Comparison of ENCODE assay signal across 2 cellular contexts in genomic region chr17:45225964-45226530, GRCh38.
TF ChIP-seq lines count a peak whose summit lies in the region.

No MANE protein-coding gene starts in this region.

TF ChIP-seq in SK-N-SH, 30 proteins besides CTCF, POLR2A, EP300 and RAD21 (continued from another document):
- TF ChIP-seq MEF2A (IDR thresholded peaks at IDR 0.05; ENCODE audit: borderline replicate concordance, low read depth) (no peak), FOXM1 (IDR thresholded peaks at IDR 0.05; ENCODE audit: low read depth) (no peak), NRF1 (IDR thresholded peaks at IDR 0.05; ENCODE audit: low read depth, low read length) (no peak), REST (IDR thresholded peaks at IDR 0.05; ENCODE audit: low read depth, low read length) (no peak), TEAD4 (IDR thresholded peaks at IDR 0.05; ENCODE audit: borderline replicate concordance, insufficient read depth) (no peak)

TF ChIP-seq in SK-N-SH treated with all-trans-retinoic acid at 6 μM for 48 hours, 23 proteins besides CTCF, POLR2A, EP300 and RAD21 (continued from another document):
- TF ChIP-seq CREB5 (CRISPR knock-in tag; IDR thresholded peaks at IDR 0.05; ENCODE audit: low read depth): no peak
- TF ChIP-seq ZC3H10 (CRISPR knock-in tag; IDR thresholded peaks at IDR 0.05): no peak
- TF ChIP-seq CSDC2 (CRISPR knock-in tag; IDR thresholded peaks at IDR 0.05): no peak
- TF ChIP-seq BACH2 (CRISPR knock-in tag; IDR thresholded peaks at IDR 0.05; ENCODE audit: borderline replicate concordance): no peak
- TF ChIP-seq ESRRG (CRISPR knock-in tag; IDR thresholded peaks at IDR 0.05): no peak
- TF ChIP-seq SNAI2 (CRISPR knock-in tag; IDR thresholded peaks at IDR 0.05): no peak
